ENCODE assay signal across 1 cellular context in the genomic region with DNA sequence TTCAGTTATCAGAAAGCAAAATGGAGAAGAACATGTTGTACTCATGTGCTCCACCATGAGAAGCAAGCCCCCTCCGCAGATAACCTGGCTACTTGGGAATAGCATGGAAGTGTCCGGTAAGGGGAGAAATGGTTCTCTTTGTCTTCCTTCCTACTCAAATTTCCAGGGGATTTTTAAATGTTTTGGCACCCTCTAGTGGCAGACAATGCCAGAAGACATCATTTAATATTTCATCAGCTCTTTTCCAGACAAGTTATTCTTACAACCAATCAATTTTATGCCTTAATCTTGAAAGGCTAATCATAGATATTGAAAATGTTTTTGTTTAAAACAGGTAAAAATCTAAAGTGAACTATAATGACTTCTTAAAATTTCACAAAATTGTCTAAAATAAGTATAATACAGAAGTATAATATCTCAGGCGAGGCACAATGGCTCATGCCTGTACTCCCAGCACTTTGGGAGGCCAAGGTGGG.
A peak's percentile ranks its signal among the peaks of the same experiment; 100 is the strongest.
TF ChIP-seq lines count a peak whose summit lies in the region.

No MANE protein-coding gene starts in this region.

TF ChIP-seq in IMR-90, 13 proteins besides CTCF, POLR2A, EP300 and RAD21:
- no peak for TF ChIP-seq FOS (IDR thresholded peaks at IDR 0.05; ENCODE audit: low read depth, low read length)
- TF ChIP-seq SMC3 (IDR thresholded peaks at IDR 0.05; ENCODE audit: low read depth, low read length): peak; percentile 84
TF ChIP-seq in IMR-90: peak in this region for 1.
